Comparison of ENCODE assay signal across 8 cellular contexts in the genomic region with DNA sequence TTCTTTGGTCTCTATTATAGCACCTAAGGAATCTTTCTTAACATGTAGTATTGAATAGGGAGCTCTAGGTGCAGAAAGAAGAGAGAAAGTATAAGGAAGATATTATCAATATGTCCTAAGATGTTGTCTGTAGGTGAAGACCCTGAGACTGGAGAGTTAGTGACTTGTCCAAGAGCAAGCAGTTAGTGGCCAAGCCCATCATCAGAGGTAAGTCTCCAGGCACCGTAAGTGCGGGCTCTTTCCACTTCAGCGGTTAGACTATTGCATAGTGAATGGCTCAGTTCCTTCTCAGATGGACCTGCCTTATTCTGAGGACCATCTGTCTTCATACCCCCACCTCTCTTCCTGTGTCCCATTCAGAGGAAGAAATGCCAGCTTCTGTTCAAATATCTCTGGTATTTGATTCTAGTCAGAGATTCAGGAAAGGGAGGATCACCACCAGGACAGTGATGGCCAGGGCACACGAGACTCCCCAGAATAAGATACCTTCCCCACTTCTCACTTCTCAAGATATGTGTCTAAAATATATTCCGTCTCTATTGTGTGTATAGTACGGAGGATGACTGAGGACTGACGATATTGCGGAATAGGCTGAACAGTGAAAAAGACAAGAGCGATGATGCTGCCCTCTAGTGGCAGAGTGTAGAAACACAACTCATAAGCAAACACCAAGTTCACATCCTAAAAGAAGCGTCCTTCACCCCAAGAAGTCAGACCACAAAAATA. TPM values are rescaled to one million over a fixed set of nuclear protein-coding genes. Genes with fewer than 3 reads are reported as not detected.
A peak's percentile ranks its signal among the peaks of the same experiment; 100 is the strongest.
DNase-seq lines count a peak whose midpoint lies in the region; ATAC-seq and TF ChIP-seq lines count a peak whose summit lies in the region.

No MANE protein-coding gene starts in this region.

- no peak overlapping the region for H3K27ac Mint-ChIP-seq in natural killer cell treated with Interleukin-12 subunit alpha and Interleukin-12 subunit beta and Interleukin-15 and Interleukin-18, amount 100 ng/mL, for 72 hours

- peaks cover 6 to 7% of the 10 kb centered on the region in 2 donors for H3K27me3 Mint-ChIP-seq in natural killer cell treated with Interleukin-12 subunit alpha and Interleukin-12 subunit beta and Interleukin-15 and Interleukin-18, amount 100 ng/mL, for 72 hours

- no peaks in the 10 kb centered on the region for H3K36me3 ChIP-seq in HUES48 (ENCODE audit: control insufficient read depth, insufficient read depth, low read length)
- no peaks in the 10 kb centered on the region for H3K36me3 ChIP-seq in esophagus muscularis mucosa

- peak; percentile 69 for ATAC-seq in GM21390 (IDR thresholded peaks at IDR 0.05; ENCODE audit: unreplicated experiment)
- ATAC-seq in natural killer cell treated with Interleukin-12 subunit alpha and Interleukin-12 subunit beta and Interleukin-15 and Interleukin-18, amount 100 ng/mL, for 72 hours: peak; percentile 77 to 84

- no peak overlapping the region for H3K4me3 Mint-ChIP-seq in natural killer cell treated with Interleukin-12 subunit alpha and Interleukin-12 subunit beta and Interleukin-15 and Interleukin-18, amount 100 ng/mL, for 72 hours

- H3K9ac ChIP-seq in HUES48 (ENCODE audit: low read depth, low read length): no peak overlapping the region

- H3K4me1 Mint-ChIP-seq in natural killer cell treated with Interleukin-12 subunit alpha and Interleukin-12 subunit beta and Interleukin-15 and Interleukin-18, amount 100 ng/mL, for 72 hours (ENCODE audit: low read depth in 2 of 2): peaks cover 4 to 5% of the 10 kb centered on the region in 2 donors

- H3K27me3 ChIP-seq in HUES48 (ENCODE audit: control insufficient read depth, insufficient read depth, low read length): no peaks in the 10 kb centered on the region
- H3K27me3 ChIP-seq in esophagus muscularis mucosa: no peaks in the 10 kb centered on the region

- no peaks in the 10 kb centered on the region for H3K9me3 Mint-ChIP-seq in natural killer cell treated with Interleukin-12 subunit alpha and Interleukin-12 subunit beta and Interleukin-15 and Interleukin-18, amount 100 ng/mL, for 72 hours

- no peaks in the 10 kb centered on the region for H3K36me3 Mint-ChIP-seq in natural killer cell treated with Interleukin-12 subunit alpha and Interleukin-12 subunit beta and Interleukin-15 and Interleukin-18, amount 100 ng/mL, for 72 hours

- peak; percentile 87 to 92 (median 90) for TF ChIP-seq CTCF in esophagus muscularis mucosa (IDR thresholded peaks at IDR 0.05)

- DNase-seq in DMS 273 treated with DMSO at 0.1 percent for 48 hours (lab: John Stamatoyannopoulos, UW) (peak; percentile 50), NOMO-1 treated with DMSO at 0.1 percent for 48 hours (lab: John Stamatoyannopoulos, UW; ENCODE audit: unreplicated experiment) (peak; percentile 67), activated T-cell treated with anti-CD3 and anti-CD28 coated beads for 4 hours (peak; percentile 54), esophagus muscularis mucosa (ENCODE audit: extremely low spot score) (no peak), superior temporal gyrus (ENCODE audit: extremely low spot score) (peak; percentile 93)
- DNase-seq in natural killer cell treated with Interleukin-12 subunit alpha and Interleukin-12 subunit beta and Interleukin-15 and Interleukin-18, amount 100 ng/mL, for 72 hours (ENCODE audit: low spot score): peak; percentile 66

- TF ChIP-seq POLR2A in esophagus muscularis mucosa (IDR thresholded peaks at IDR 0.05; ENCODE audit: low read depth): no peak

- 22% methylated on average over 10 of the region's 10 CpGs for WGBS in esophagus muscularis mucosa

- H3K9me3 ChIP-seq in HUES48 (ENCODE audit: control insufficient read depth, insufficient read depth, low read length): no peaks in the 10 kb centered on the region; the same call in 1 of the 2 replicates
- H3K9me3 ChIP-seq in esophagus muscularis mucosa: no peaks in the 10 kb centered on the region

- TF ChIP-seq EP300 in esophagus muscularis mucosa (IDR thresholded peaks at IDR 0.05): no peak

- H3K4me3 ChIP-seq in HUES48 (ENCODE audit: low read depth, low read length) (peak overlapping the region; percentile 42), esophagus muscularis mucosa (peak overlapping the region in 2 of 4 donors; percentile 10 to 36)

- H3K4me1 ChIP-seq in HUES48 (ENCODE audit: control insufficient read depth, insufficient read depth, low read length) (peaks cover 4% of the 10 kb centered on the region), esophagus muscularis mucosa (peaks cover 0 to 4% (median 3%) of the 10 kb centered on the region in 4 donors)

- H3K27ac ChIP-seq in HUES48 (ENCODE audit: low read depth, low read length) (no peak overlapping the region), esophagus muscularis mucosa (replicated peaks in 1 of 4) (no peak overlapping the region)

- intact Hi-C loops in esophagus muscularis mucosa (cut with DNase I): loop anchor here (1.0 to 5.0 kb wide), 3 partner anchors 127 to 763 kb away; no protein-coding TSS in a partner anchor

RNA-seq across cellular contexts. Expression of a gene that starts 19.1 kb away (rescaled TPM):
- not detected for total RNA-seq in esophagus muscularis mucosa
- total RNA-seq in natural killer cell treated with Interleukin-12 subunit alpha and Interleukin-12 subunit beta and Interleukin-15 and Interleukin-18, amount 100 ng/mL, for 72 hours: not detected
